10 cellular contexts compared by ENCODE assay signal in the genomic region with DNA sequence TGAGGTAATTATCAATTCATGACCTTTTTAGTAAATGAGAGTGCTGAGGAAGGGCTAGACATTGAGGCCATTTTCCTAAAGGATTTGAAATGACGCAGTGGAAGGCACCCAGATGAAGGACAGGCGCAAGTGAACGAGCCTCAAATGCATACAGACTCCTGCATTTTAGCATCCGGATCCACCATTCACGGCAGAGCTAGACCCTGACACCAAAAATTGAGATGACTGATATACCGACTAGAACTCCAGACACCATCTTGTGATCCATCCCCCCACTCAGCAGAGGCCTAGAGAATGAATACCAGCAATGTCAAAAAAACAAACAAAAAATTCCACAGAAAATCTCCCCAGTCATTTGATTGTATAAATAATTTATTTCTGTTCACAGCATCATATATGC. TPM values are rescaled to one million over a fixed set of nuclear protein-coding genes. Genes with fewer than 3 reads are reported as not detected.
A peak's percentile ranks its signal among the peaks of the same experiment; 100 is the strongest.
DNase-seq lines count a peak whose midpoint lies in the region; ATAC-seq and TF ChIP-seq lines count a peak whose summit lies in the region.
"Had no signal": no experiment of that assay in that cellular context is flagged by ENCODE, and none has a peak within 500 bp of the region (broad histone marks: within the 10 kb centered on the region; RNA-seq: fewer than 3 reads in every experiment).

No MANE protein-coding gene starts in this region.

- peak overlapping the region; percentile 95 for H3K27ac ChIP-seq in CD8-positive, alpha-beta memory T cell (ENCODE audit: low read depth, low read length)
- peak overlapping the region; percentile 42; the same call in 1 of the 2 replicates for H3K27ac ChIP-seq in RWPE1
- peak overlapping the region; percentile 98 for H3K27ac ChIP-seq in effector memory CD4-positive, alpha-beta T cell (ENCODE audit: insufficient read depth, low read length, poor library complexity, severe bottlenecking)
- H3K27ac ChIP-seq: SJSA1 had no signal

- peaks cover 44% of the 10 kb centered on the region for H3K4me1 ChIP-seq in CD8-positive, alpha-beta memory T cell (ENCODE audit: insufficient read depth, low read length)
- peaks cover 36% of the 10 kb centered on the region for H3K4me1 ChIP-seq in effector memory CD4-positive, alpha-beta T cell (ENCODE audit: control insufficient read depth, insufficient read depth, low read length, poor library complexity, severe bottlenecking)
- H3K4me1 ChIP-seq in neuron (ENCODE audit: insufficient read depth, low read length): peaks cover 17% of the 10 kb centered on the region

- no peak for TF ChIP-seq CTCF in RWPE1 (conservative IDR thresholded peaks at IDR 0.05; ENCODE audit: low read depth)

- H3K9me3 ChIP-seq in CD8-positive, alpha-beta memory T cell (ENCODE audit: low read length): no peaks in the 10 kb centered on the region
- H3K9me3 ChIP-seq in effector memory CD4-positive, alpha-beta T cell (ENCODE audit: control insufficient read depth, low read length): no peaks in the 10 kb centered on the region
- H3K9me3 ChIP-seq in neuron (ENCODE audit: low read length): no peaks in the 10 kb centered on the region
- H3K9me3 ChIP-seq: SJSA1 had no signal

- H3K27me3 Mint-ChIP-seq in CD8-positive, alpha-beta memory T cell: peaks cover 0 to 18% of the 10 kb centered on the region in 2 donors

- peaks cover 22% of the 10 kb centered on the region for H3K36me3 ChIP-seq in CD8-positive, alpha-beta memory T cell (ENCODE audit: insufficient read depth, low read length)
- peaks cover 21% of the 10 kb centered on the region for H3K36me3 ChIP-seq in effector memory CD4-positive, alpha-beta T cell (ENCODE audit: control insufficient read depth, insufficient read depth, low read length)
- no peaks in the 10 kb centered on the region for H3K36me3 ChIP-seq in neuron (ENCODE audit: insufficient read depth, low read length)

- peaks cover 30 to 77% (median 35%) of the 10 kb centered on the region in 3 donors for H3K36me3 Mint-ChIP-seq in CD8-positive, alpha-beta memory T cell

- peak overlapping the region; percentile 91 to 100 (median 99) for H3K27ac Mint-ChIP-seq in CD8-positive, alpha-beta memory T cell

- no peak for DNase-seq in CD8-positive, alpha-beta memory T cell
- no peak for DNase-seq in RWPE1 (ENCODE audit: low spot score)
- no peak for DNase-seq in effector memory CD4-positive, alpha-beta T cell
- DNase-seq in NCI-H2196 (lab: John Stamatoyannopoulos, UW; ENCODE audit: unreplicated experiment): no peak
- no peak for DNase-seq in medulla oblongata (ENCODE audit: extremely low spot score)
- DNase-seq: NCI-H2029 had no signal

- CTCF ChIA-PET in CD8-positive, alpha-beta memory T cell (lab: Charles Lee): interaction anchor here (0.8 to 1.3 kb wide), 4 partner anchors 21 to 357 kb away, joined by 3 to 5 read pairs (median 3); no protein-coding TSS in a partner anchor
- CTCF ChIA-PET in RWPE1 (lab: Yijun Ruan, JAX): interaction anchor here (0.5 to 1.0 kb wide), 2 partner anchors 357 to 506 kb away, joined by 3 to 4 read pairs; no protein-coding TSS in a partner anchor

- no peak for ATAC-seq in GM21786 (IDR thresholded peaks at IDR 0.05; ENCODE audit: unreplicated experiment)
- no peak for ATAC-seq in HG03354 (IDR thresholded peaks at IDR 0.05; ENCODE audit: poor library complexity, severe bottlenecking, unreplicated experiment)

- H3K4me3 Mint-ChIP-seq in CD8-positive, alpha-beta memory T cell: peak overlapping the region; percentile 96 to 100 (median 98)

- POLR2A ChIA-PET in CD8-positive, alpha-beta memory T cell (lab: Charles Lee): interaction anchor here (0.5 to 2.1 kb wide), 5 partner anchors 9 to 203 kb away, joined by 3 to 9 read pairs (median 5); no protein-coding TSS in a partner anchor
- POLR2A ChIA-PET in RWPE1 (lab: Yijun Ruan, JAX; ENCODE audit: low non-redundant PET): no interaction called here

- H3K4me1 Mint-ChIP-seq in CD8-positive, alpha-beta memory T cell: peaks cover 51 to 59% (median 59%) of the 10 kb centered on the region in 3 donors

- H3K4me3 ChIP-seq in CD8-positive, alpha-beta memory T cell (ENCODE audit: low read length): peak overlapping the region; percentile 75
- H3K4me3 ChIP-seq in effector memory CD4-positive, alpha-beta T cell (ENCODE audit: insufficient read depth, low read depth, low read length, poor library complexity, severe bottlenecking): peak overlapping the region; percentile 99
- H3K4me3 ChIP-seq in neuron (ENCODE audit: low read length): peak overlapping the region; percentile 80
- H3K4me3 ChIP-seq: SJSA1 had no signal

- peaks cover 0 to 8% (median 3%) of the 10 kb centered on the region in 5 donors for H3K9me3 Mint-ChIP-seq in CD8-positive, alpha-beta memory T cell

- no peak overlapping the region for H2AFZ ChIP-seq in neuron (ENCODE audit: low read depth, low read length)

- H3K27me3 ChIP-seq in CD8-positive, alpha-beta memory T cell (ENCODE audit: insufficient read depth, low read length, poor library complexity, severe bottlenecking): no peaks in the 10 kb centered on the region
- H3K27me3 ChIP-seq in effector memory CD4-positive, alpha-beta T cell (replicated peaks; ENCODE audit: control insufficient read depth, insufficient read depth, low read length, poor library complexity, severe bottlenecking): no peaks in the 10 kb centered on the region
- no peaks in the 10 kb centered on the region for H3K27me3 ChIP-seq in neuron (ENCODE audit: insufficient read depth, low read length)
- H3K27me3 ChIP-seq: SJSA1 had no signal

RNA-seq across cellular contexts. Expression of a gene that starts 4.2 kb away (rescaled TPM):
- 10 to 100 TPM; 54.0 to 54.7 TPM for total RNA-seq in CD8-positive, alpha-beta memory T cell
- 247 TPM for polyA plus RNA-seq in CD8-positive, alpha-beta memory T cell

Comparison
In these comparisons a context has a peak if more than half of its experiments do, and no peak if none do; other contexts are left out.
1. H3K27ac ChIP-seq: peak in every context shown above with its lines; median percentile 98 in effector memory CD4-positive, alpha-beta T cell; 95 in CD8-positive, alpha-beta memory T cell; 42 in RWPE1.